8 cellular contexts compared by ENCODE assay signal in genomic region chr2:127410871-127411396, GRCh38. TPM values are rescaled to one million over a fixed set of nuclear protein-coding genes. Genes with fewer than 3 reads are reported as not detected.
DNase-seq lines count a peak whose midpoint lies in the region; ATAC-seq, FAIRE-seq and TF ChIP-seq lines count a peak whose summit lies in the region.

No MANE protein-coding gene starts in this region.

- in situ Hi-C loops in G401 (cut with HindIII; ENCODE audit: low sequenced_read_pairs) = loop anchor here (10.0 kb wide), 1 partner anchor 56 kb away; no protein-coding TSS in a partner anchor

- peak; percentile 65 for DNase-seq in G401 (ENCODE audit: low spot score)
- DNase-seq in NCI-H446 treated with DMSO at 0.1 percent for 48 hours (lab: John Stamatoyannopoulos, UW) = peak; percentile 82
- no peak for DNase-seq in colonic mucosa
- no peak for DNase-seq in sciatic nerve (ENCODE audit: low spot score)
- DNase-seq in GM12891 (ENCODE audit: insufficient read length, low spot score) = no peak
- DNase-seq in activated gamma-delta T cell (lab: John Stamatoyannopoulos, UW) = no peak

- no peaks in the 10 kb centered on the region for H3K36me3 ChIP-seq in colonic mucosa

- FAIRE-seq in GM12891 (lab: Jason Lieb, UNC) = no peak

- no peak for TF ChIP-seq CTCF in colonic mucosa (IDR thresholded peaks at IDR 0.05)

- no peak overlapping the region for H3K9ac ChIP-seq in colonic mucosa (ENCODE audit: low read depth in 2 of 2, low read length in 2 of 2)

- ATAC-seq in GM21529 (IDR thresholded peaks at IDR 0.05; ENCODE audit: unreplicated experiment) = peak; percentile 63
- peak; percentile 14 for ATAC-seq in sciatic nerve
- no peak for ATAC-seq in HG03460 (IDR thresholded peaks at IDR 0.05; ENCODE audit: unreplicated experiment)

- no peak overlapping the region for H3K4me3 ChIP-seq in colonic mucosa

- no peaks in the 10 kb centered on the region for H3K9me3 ChIP-seq in colonic mucosa

- peaks cover 5% of the 10 kb centered on the region for H3K4me1 ChIP-seq in colonic mucosa

- intact Hi-C loops in colonic mucosa (cut with DNase I) = no loop called here
- intact Hi-C loops in sciatic nerve (cut with DNase I) = no loop called here

- H3K27me3 ChIP-seq in colonic mucosa = no peaks in the 10 kb centered on the region

- H3K27ac ChIP-seq in colonic mucosa = peak overlapping the region; percentile 29

- TF ChIP-seq POLR2A in GM12891 (IDR thresholded peaks at IDR 0.05; ENCODE audit: low read depth, low read length) = no peak

TF ChIP-seq in GM12891, 5 proteins besides CTCF, POLR2A, EP300 and RAD21:
- TF ChIP-seq POU2F2 (IDR thresholded peaks at IDR 0.05; ENCODE audit: low read depth, low read length) = no peak
- TF ChIP-seq POLR2AphosphoS5 (IDR thresholded peaks at IDR 0.05; ENCODE audit: low read depth, low read length) = no peak
- no peak for TF ChIP-seq PAX5 (IDR thresholded peaks at IDR 0.05; ENCODE audit: insufficient read depth, low read length, severe bottlenecking)

RNA-seq across cellular contexts. Expression of gene PROC, which starts 7.3 kb away (rescaled TPM):
- total RNA-seq in G401 (2014; rRNA removed; shearing (Covaris generic)) = 0.37 TPM in 1 of 2 replicates, not detected in the other
- total RNA-seq in colonic mucosa (1 to 10 TPM in 1 of 2 donors, under 1 TPM in 1; 0.96 to 3.4 TPM), sciatic nerve (not detected)
- polyA plus RNA-seq in GM12891 (2012; ENCODE audit: low read depth, missing spikeins) = not detected

RNA-seq across cellular contexts. Expression of gene MAP3K2, which starts 23.2 kb away (rescaled TPM):
- 13.8 and 14.2 TPM in 2 replicates for total RNA-seq in G401 (2014; rRNA removed; shearing (Covaris generic))
- total RNA-seq in colonic mucosa = 10 to 100 TPM; 53.8 to 76.0 TPM
- 62.0 TPM for total RNA-seq in sciatic nerve
- polyA plus RNA-seq in GM12891 (2012; ENCODE audit: low read depth, missing spikeins) = 6.7 TPM

Comparison
In these comparisons a context has a peak if more than half of its experiments do, and no peak if none do; other contexts are left out.
1. DNase-seq: peak in G401 (single experiment) and NCI-H446 treated with DMSO at 0.1 percent for 48 hours (single experiment); none in colonic mucosa (single experiment), sciatic nerve (single experiment), GM12891 (single experiment) and activated gamma-delta T cell (single experiment).